Comparison of ENCODE assay signal across 10 cellular contexts in genomic region chr1:22712502-22713271, GRCh38. TPM values are rescaled to one million over a fixed set of nuclear protein-coding genes. Genes with fewer than 3 reads are reported as not detected.
A peak's percentile ranks its signal among the peaks of the same experiment; 100 is the strongest.
DNase-seq lines count a peak whose midpoint lies in the region; ATAC-seq and TF ChIP-seq lines count a peak whose summit lies in the region.
"Had no signal": no experiment of that assay in that cellular context is flagged by ENCODE, and none has a peak within 500 bp of the region (broad histone marks: within the 10 kb centered on the region; RNA-seq: fewer than 3 reads in every experiment).

No MANE protein-coding gene starts in this region.

- POLR2A ChIA-PET in MCF 10A (lab: Yijun Ruan, JAX) = interaction anchor here (0.6 kb wide), 1 partner anchor 245 kb away, joined by 3 read pairs; no protein-coding TSS in a partner anchor

- no peaks in the 10 kb centered on the region for H3K9me3 Mint-ChIP-seq in MCF 10A (ENCODE audit: unreplicated experiment)
- H3K9me3 Mint-ChIP-seq in stimulated activated naive CD8-positive, alpha-beta T cell treated with anti-CD3 and anti-CD28 coated beads, Interleukin-15, amount 100 ng/mL, for 72 hours = no peaks in the 10 kb centered on the region

- no peaks in the 10 kb centered on the region for H3K9me3 ChIP-seq in mammary epithelial cell (replicated peaks; ENCODE audit: insufficient read depth, low read length)
- H3K9me3 ChIP-seq in esophagus muscularis mucosa = no peaks in the 10 kb centered on the region

- in situ Hi-C loops in mammary epithelial cell (cut with MboI; ENCODE audit: low sequenced_read_pairs in 2 of 2) = no loop called here

- no peak for TF ChIP-seq EP300 in esophagus muscularis mucosa (IDR thresholded peaks at IDR 0.05)

- H3K79me2 ChIP-seq in mammary epithelial cell (ENCODE audit: insufficient read depth, low read length) = no peaks in the 10 kb centered on the region

- H3K27me3 Mint-ChIP-seq in MCF 10A (ENCODE audit: insufficient read depth, unreplicated experiment) = no peaks in the 10 kb centered on the region
- H3K27me3 Mint-ChIP-seq in stimulated activated naive CD8-positive, alpha-beta T cell treated with anti-CD3 and anti-CD28 coated beads, Interleukin-15, amount 100 ng/mL, for 72 hours = peaks cover 78% of the 10 kb centered on the region

- H3K27me3 ChIP-seq in mammary epithelial cell (ENCODE audit: insufficient read depth, low read length) (peaks cover 4% of the 10 kb centered on the region), esophagus muscularis mucosa (peaks cover 4 to 60% (median 11%) of the 10 kb centered on the region in 4 donors)

- no peak overlapping the region for H3K4me2 ChIP-seq in mammary epithelial cell (ENCODE audit: insufficient read depth, low read depth, low read length)

- CTCF ChIA-PET in MCF 10A (lab: Yijun Ruan, JAX) = interaction anchor here (0.5 to 1.2 kb wide), 3 partner anchors 8 to 217 kb away, joined by 3 to 5 read pairs (median 4); no protein-coding TSS in a partner anchor
- CTCF ChIA-PET in mammary epithelial cell (lab: Charles Lee; ENCODE audit: low non-redundant PET) = no interaction called here

- H3K27ac ChIP-seq in mammary epithelial cell (ENCODE audit: insufficient read depth, low read depth, low read length) (no peak overlapping the region), esophagus muscularis mucosa (replicated peaks in 1 of 4) (no peak overlapping the region)

- H3K4me3 ChIP-seq in mammary epithelial cell (replicated peaks in 1 of 3; ENCODE audit: insufficient read depth in 1 of 3, low read depth in 2 of 3, low read length in 3 of 3) (no peak overlapping the region), esophagus muscularis mucosa (no peak overlapping the region)

- H3K36me3 ChIP-seq in mammary epithelial cell (ENCODE audit: insufficient read depth, low read length) (no peaks in the 10 kb centered on the region), esophagus muscularis mucosa (no peaks in the 10 kb centered on the region)

- no peaks in the 10 kb centered on the region for H4K20me1 ChIP-seq in mammary epithelial cell (ENCODE audit: insufficient read depth, low read length)

- ATAC-seq in stimulated activated naive CD8-positive, alpha-beta T cell treated with anti-CD3 and anti-CD28 coated beads, Interleukin-15, amount 100 ng/mL, for 72 hours = peak; percentile 43
- ATAC-seq in GM18867 (IDR thresholded peaks at IDR 0.05; ENCODE audit: unreplicated experiment) = no peak

- BruUV-seq in MCF 10A (replicated peaks; lab: Mats Ljungman, UMichigan) = no TSS peak
- BruUV-seq in mammary epithelial cell (replicated peaks; lab: Mats Ljungman, UMichigan) = no TSS peak

- H3K27ac Mint-ChIP-seq in MCF 10A (ENCODE audit: low read depth, unreplicated experiment) = no peak overlapping the region
- no peak overlapping the region for H3K27ac Mint-ChIP-seq in stimulated activated naive CD8-positive, alpha-beta T cell treated with anti-CD3 and anti-CD28 coated beads, Interleukin-15, amount 100 ng/mL, for 72 hours

- no peak overlapping the region for H2AFZ ChIP-seq in mammary epithelial cell (ENCODE audit: low read depth, low read length)

- no peak overlapping the region for H3K4me3 Mint-ChIP-seq in MCF 10A (ENCODE audit: unreplicated experiment)
- no peak overlapping the region for H3K4me3 Mint-ChIP-seq in stimulated activated naive CD8-positive, alpha-beta T cell treated with anti-CD3 and anti-CD28 coated beads, Interleukin-15, amount 100 ng/mL, for 72 hours

- H3K4me1 ChIP-seq in mammary epithelial cell (ENCODE audit: insufficient read depth, low read length) (peaks cover 2% of the 10 kb centered on the region), esophagus muscularis mucosa (peaks cover 13 to 25% (median 21%) of the 10 kb centered on the region in 4 donors)

- H3K36me3 Mint-ChIP-seq in MCF 10A (ENCODE audit: insufficient read depth, unreplicated experiment) = no peaks in the 10 kb centered on the region

- dilution Hi-C loops in mammary epithelial cell (cut with HindIII; ENCODE audit: low sequenced_read_pairs) = no loop called here

- intact Hi-C loops in MCF 10A (cut with micrococcal nuclease) = no loop called here
- intact Hi-C loops in mammary epithelial cell (cut with micrococcal nuclease) = loop anchor here (5.0 kb wide), 1 partner anchor 40 kb away; no protein-coding TSS in a partner anchor
- intact Hi-C loops in esophagus muscularis mucosa (cut with DNase I) = no loop called here

- 86% methylated on average over 16 of the region's 19 CpGs for WGBS in mammary epithelial cell (ENCODE audit: low coverage, missing lambda C conversion rate)
- WGBS in esophagus muscularis mucosa = 86% methylated on average over 17 of the region's 19 CpGs

- no peak for TF ChIP-seq POLR2A in esophagus muscularis mucosa (IDR thresholded peaks at IDR 0.05; ENCODE audit: low read depth)

- no peak overlapping the region for H3K9ac ChIP-seq in mammary epithelial cell (ENCODE audit: insufficient read depth, low read length)

- H3K4me1 Mint-ChIP-seq in MCF 10A (ENCODE audit: insufficient read depth, unreplicated experiment) = no peaks in the 10 kb centered on the region
- peaks cover 15% of the 10 kb centered on the region for H3K4me1 Mint-ChIP-seq in stimulated activated naive CD8-positive, alpha-beta T cell treated with anti-CD3 and anti-CD28 coated beads, Interleukin-15, amount 100 ng/mL, for 72 hours

- peak; percentile 55 for DNase-seq in MCF 10A (ENCODE audit: unreplicated experiment)
- no peak for DNase-seq in mammary epithelial cell
- peak; percentile 34 for DNase-seq in SW480 (ENCODE audit: low spot score)
- peak; percentile 61 for DNase-seq in fibroblast of the conjunctiva (ENCODE audit: low read depth)
- peak in 1 of 2 donors; percentile 16 for DNase-seq in stimulated activated naive CD8-positive, alpha-beta T cell treated with anti-CD3 and anti-CD28 coated beads, Interleukin-15, amount 100 ng/mL, for 72 hours
- DNase-seq in ureter (ENCODE audit: low spot score) = no peak
- DNase-seq in esophagus muscularis mucosa (ENCODE audit: extremely low spot score) = no peak

- TF ChIP-seq CTCF in MCF 10A (IDR thresholded peaks at IDR 0.05; ENCODE audit: unreplicated experiment) = no peak
- no peak for TF ChIP-seq CTCF in mammary epithelial cell (conservative IDR thresholded peaks at IDR 0.05 in 1 of 2, IDR thresholded peaks at IDR 0.05 in 1 of 2; ENCODE audit: extremely low read depth in 1 of 2, insufficient read depth in 1 of 2, low read depth in 1 of 2, low read length in 2 of 2)
- no peak for TF ChIP-seq CTCF in esophagus muscularis mucosa (IDR thresholded peaks at IDR 0.05)

RNA-seq across cellular contexts. Expression of gene EPHB2, which starts 2.0 kb away (rescaled TPM):
- total RNA-seq in MCF 10A (2022) = 0.22 and 0.79 TPM in 2 replicates
- 10 to 100 TPM in 1 of 2 donors, 1 to 10 TPM in 1; 4.9 to 46.3 TPM for total RNA-seq in mammary epithelial cell
- 2.4 TPM for polyA plus RNA-seq in mammary epithelial cell
- polyA minus RNA-seq in mammary epithelial cell = 7.4 TPM
- 14.6 TPM for total RNA-seq in ureter
- total RNA-seq in esophagus muscularis mucosa = 1 to 10 TPM; 1.5 to 3.3 (median 1.9) TPM

RNA-seq across cellular contexts. Expression of gene C1QB, which starts 59.7 kb away (rescaled TPM):
- not detected in 2 replicates for total RNA-seq in MCF 10A (2022)
- not detected for total RNA-seq in mammary epithelial cell
- not detected for polyA plus RNA-seq in mammary epithelial cell
- not detected for polyA minus RNA-seq in mammary epithelial cell
- total RNA-seq in ureter = 92.9 TPM
- total RNA-seq in esophagus muscularis mucosa = 100 to 1,000 TPM; 254 to 583 (median 288) TPM
- total RNA-seq: H1, NCI-H460 had no signal
- polyA plus RNA-seq: H1 had no signal

Comparison
In these comparisons a context has a peak if more than half of its experiments do, and no peak if none do; other contexts are left out.
1. DNase-seq: peak in MCF 10A (single experiment), SW480 (single experiment) and fibroblast of the conjunctiva (single experiment); none in mammary epithelial cell (single experiment), ureter (single experiment) and esophagus muscularis mucosa (single experiment).
2. RNA of gene C1QB, which starts 59.7 kb away (total RNA-seq): 254 to 583 TPM in esophagus muscularis mucosa and 92.9 TPM in ureter (single experiment); not detected in MCF 10A and not detected in mammary epithelial cell; every median in the first group is over 10 times any median in the second.